Comparison of ENCODE assay signal across 24 cellular contexts in genomic region chr15:100781061-100781960, GRCh38.
DNase-seq lines count a peak whose midpoint lies in the region; ATAC-seq and TF ChIP-seq lines count a peak whose summit lies in the region.
"Had no signal": no experiment of that assay in that cellular context is flagged by ENCODE, and none has a peak within 500 bp of the region (broad histone marks: within the 10 kb centered on the region; RNA-seq: fewer than 3 reads in every experiment).

No MANE protein-coding gene starts in this region.

- H3K4me1 Mint-ChIP-seq in activated CD4-positive, alpha-beta T cell treated with anti-CD3 and anti-CD28 coated beads, Interleukin-2, amount 10 ng/mL, durations not matched to agents 24 days and 14 days: no peaks in the 10 kb centered on the region
- H3K4me1 Mint-ChIP-seq in activated CD4-positive, alpha-beta T cell treated with anti-CD3 and anti-CD28 coated beads for 36 hours: no peaks in the 10 kb centered on the region
- no peaks in the 10 kb centered on the region for H3K4me1 Mint-ChIP-seq in progenitor cell of endocrine pancreas (ENCODE audit: low read depth)

- H3K9me2 ChIP-seq in HCT116 (ENCODE audit: insufficient read depth) (no peaks in the 10 kb centered on the region), Karpas-422 (replicated peaks; ENCODE audit: insufficient read depth, low read length) (no peaks in the 10 kb centered on the region)

- H2AFZ ChIP-seq in HCT116 (ENCODE audit: low read depth, low read length, poor library complexity, severe bottlenecking) (no peak overlapping the region), Karpas-422 (ENCODE audit: low read length) (no peak overlapping the region)

- H3K9me3 ChIP-seq in HCT116 (ENCODE audit: control insufficient read depth in 1 of 2, insufficient read depth in 1 of 2, low read depth in 1 of 2, low read length in 2 of 2): no peaks in the 10 kb centered on the region
- H3K9me3 ChIP-seq in Karpas-422 (ENCODE audit: low read length): no peaks in the 10 kb centered on the region
- H3K9me3 ChIP-seq: BLaER1, gastroesophageal sphincter, left lung, ovary had no signal

- no peaks in the 10 kb centered on the region for H3K27me3 Mint-ChIP-seq in activated CD4-positive, alpha-beta T cell treated with anti-CD3 and anti-CD28 coated beads, Interleukin-2, amount 10 ng/mL, durations not matched to agents 24 days and 14 days
- H3K27me3 Mint-ChIP-seq in activated CD4-positive, alpha-beta T cell treated with anti-CD3 and anti-CD28 coated beads for 36 hours: peaks cover 3% of the 10 kb centered on the region
- H3K27me3 Mint-ChIP-seq in progenitor cell of endocrine pancreas: peaks cover 14% of the 10 kb centered on the region

- POLR2A ChIA-PET in activated CD4-positive, alpha-beta T cell treated with anti-CD3 and anti-CD28 coated beads for 36 hours (lab: Charles Lee): no interaction called here
- POLR2A ChIA-PET in HCT116 (lab: Charles Lee): no interaction called here

- RAD21 ChIA-PET in HCT116 (lab: Charles Lee; ENCODE audit: low non-redundant PET in 1 of 2, low total read pairs in 2 of 2, uncharacterized antibody in 2 of 2, unreplicated experiment in 2 of 2): no interaction called here

- no peak for TF ChIP-seq RAD21 in HCT116 (IDR thresholded peaks at IDR 0.05; ENCODE audit: low read depth)

- peak; percentile 43 for DNase-seq in activated CD4-positive, alpha-beta T cell treated with anti-CD3 and anti-CD28 coated beads, Interleukin-2, amount 10 ng/mL, durations not matched to agents 24 days and 14 days
- no peak for DNase-seq in activated CD4-positive, alpha-beta T cell treated with anti-CD3 and anti-CD28 coated beads for 36 hours
- DNase-seq in HCT116 (ENCODE audit: low read depth, low spot score) (no peak), coronary artery (ENCODE audit: low spot score) (peak; percentile 60), progenitor cell of endocrine pancreas (ENCODE audit: low spot score, unreplicated experiment) (peak; percentile 5), SIG-M5 (lab: John Stamatoyannopoulos, UW) (no peak), NCI-H2227 (lab: John Stamatoyannopoulos, UW; ENCODE audit: unreplicated experiment) (no peak), Karpas-422 (no peak)
- DNase-seq: activated CD4-positive, CD25-positive, alpha-beta regulatory T cell treated with anti-CD3 and anti-CD28 coated beads, Interleukin-2, amount 50 U/mL, for 72 hours; activated T-cell treated with anti-CD3 and anti-CD28 coated beads, Interleukin-2, amount 50 U/mL, for 1 hour; Calu3; dermis blood vessel endothelial cell; Kasumi-1; NCI-H1105; NCI-H2107; NCI-H524 treated with DMSO at 0.1 percent for 48 hours; stimulated activated CD4-positive, alpha-beta T cell treated with anti-CD3 and anti-CD28 coated beads, Interleukin-4, amount 100 ng/mL, for 4 hours had no signal

- H3K27me3 ChIP-seq in HCT116 (ENCODE audit: insufficient read depth, low read length) (no peaks in the 10 kb centered on the region), Karpas-422 (ENCODE audit: low read length) (no peaks in the 10 kb centered on the region)
- H3K27me3 ChIP-seq: BLaER1, ovary had no signal

- no peak overlapping the region for H3K27ac ChIP-seq in HCT116 (ENCODE audit: low read depth, low read length)
- no peak overlapping the region for H3K27ac ChIP-seq in coronary artery
- no peak overlapping the region for H3K27ac ChIP-seq in Karpas-422 (ENCODE audit: low read length)
- H3K27ac ChIP-seq: 22Rv1, BLaER1, gastroesophageal sphincter, left lung, ovary had no signal

- H3K4me1 ChIP-seq in HCT116 (ENCODE audit: control insufficient read depth in 1 of 2, insufficient read depth in 2 of 2, low read length in 2 of 2) (peaks cover 0 to 35% of the 10 kb centered on the region in 2 experiments; a peak in 2 of 4 replicates), Karpas-422 (ENCODE audit: low read length) (no peaks in the 10 kb centered on the region)
- H3K4me1 ChIP-seq: gastroesophageal sphincter, left lung had no signal

- no peaks in the 10 kb centered on the region for H4K20me1 ChIP-seq in HCT116 (ENCODE audit: insufficient read depth)
- no peaks in the 10 kb centered on the region for H4K20me1 ChIP-seq in Karpas-422 (ENCODE audit: insufficient read depth, low read depth, low read length)
- H4K20me1 ChIP-seq: BLaER1 had no signal

- no peak for ATAC-seq in activated CD4-positive, alpha-beta T cell treated with anti-CD3 and anti-CD28 coated beads for 36 hours
- ATAC-seq in HCT116: peak; percentile 21; the same call in 1 of the 2 replicates
- ATAC-seq: activated naive CD4-positive, alpha-beta T cell treated with anti-CD3 and anti-CD28 coated beads, Interleukin-2, amount 50 U/mL, for 72 hours; gastroesophageal sphincter; GM12878; left lung had no signal

- no peak for TF ChIP-seq POLR2A in HCT116 (IDR thresholded peaks at IDR 0.05; ENCODE audit: borderline replicate concordance, extremely low read depth, insufficient read depth, insufficient read length)

- H3K27ac Mint-ChIP-seq in activated CD4-positive, alpha-beta T cell treated with anti-CD3 and anti-CD28 coated beads, Interleukin-2, amount 10 ng/mL, durations not matched to agents 24 days and 14 days: no peak overlapping the region
- no peak overlapping the region for H3K27ac Mint-ChIP-seq in activated CD4-positive, alpha-beta T cell treated with anti-CD3 and anti-CD28 coated beads for 36 hours
- no peak overlapping the region for H3K27ac Mint-ChIP-seq in progenitor cell of endocrine pancreas
- H3K27ac Mint-ChIP-seq: activated naive CD4-positive, alpha-beta T cell treated with anti-CD3 and anti-CD28 coated beads, Interleukin-2, amount 50 U/mL, for 72 hours had no signal

- intact Hi-C loops in activated CD4-positive, alpha-beta T cell treated with anti-CD3 and anti-CD28 coated beads, Interleukin-2, amount 10 ng/mL, durations not matched to agents 24 days and 14 days (cut with micrococcal nuclease): no loop called here
- intact Hi-C loops in activated CD4-positive, alpha-beta T cell treated with anti-CD3 and anti-CD28 coated beads for 36 hours (cut with DNase I, micrococcal nuclease): no loop called here
- intact Hi-C loops in HCT116 (cut with micrococcal nuclease): no loop called here

- H3K4me3 ChIP-seq in HCT116 (replicated peaks in 1 of 2; ENCODE audit: low read depth in 1 of 2, low read length in 2 of 2): no peak overlapping the region
- H3K4me3 ChIP-seq in coronary artery: no peak overlapping the region
- H3K4me3 ChIP-seq in Karpas-422 (ENCODE audit: low read length): no peak overlapping the region
- H3K4me3 ChIP-seq: BLaER1, gastroesophageal sphincter, GM12878, left lung, ovary had no signal

- no peak overlapping the region for H3K4me3 Mint-ChIP-seq in activated CD4-positive, alpha-beta T cell treated with anti-CD3 and anti-CD28 coated beads, Interleukin-2, amount 10 ng/mL, durations not matched to agents 24 days and 14 days
- H3K4me3 Mint-ChIP-seq in activated CD4-positive, alpha-beta T cell treated with anti-CD3 and anti-CD28 coated beads for 36 hours: no peak overlapping the region
- no peak overlapping the region for H3K4me3 Mint-ChIP-seq in progenitor cell of endocrine pancreas (ENCODE audit: low read depth)

- H3K4me2 ChIP-seq in HCT116 (ENCODE audit: low read length): peak overlapping the region; percentile 30
- H3K4me2 ChIP-seq in Karpas-422 (ENCODE audit: low read depth, low read length, poor library complexity, severe bottlenecking): no peak overlapping the region
- H3K4me2 ChIP-seq: BLaER1 had no signal

- no peaks in the 10 kb centered on the region for H3K36me3 ChIP-seq in HCT116 (ENCODE audit: control insufficient read depth in 1 of 2, insufficient read depth in 2 of 2, low read length in 2 of 2)
- no peaks in the 10 kb centered on the region for H3K36me3 ChIP-seq in Karpas-422 (ENCODE audit: insufficient read depth, low read length)
- H3K36me3 ChIP-seq: BLaER1, gastroesophageal sphincter, left lung, ovary had no signal

- TF ChIP-seq CTCF in HCT116 (IDR thresholded peaks at IDR 0.05 in 2 of 3, conservative IDR thresholded peaks at IDR 0.05 in 1 of 3; ENCODE audit: borderline replicate concordance in 1 of 3, insufficient read depth in 1 of 3, low read depth in 2 of 3, low read length in 2 of 3) (no peak), coronary artery (IDR thresholded peaks at IDR 0.05) (no peak), progenitor cell of endocrine pancreas (IDR thresholded peaks at IDR 0.05; ENCODE audit: unreplicated experiment) (no peak)

- H3K9ac ChIP-seq in HCT116 (ENCODE audit: low read length) (no peak overlapping the region), Karpas-422 (ENCODE audit: low read length) (no peak overlapping the region)
- H3K9ac ChIP-seq: BLaER1 had no signal

- no TSS peak for BruUV-seq in HCT116 (replicated peaks; lab: Mats Ljungman, UMichigan)

- H3K9me3 Mint-ChIP-seq in activated CD4-positive, alpha-beta T cell treated with anti-CD3 and anti-CD28 coated beads, Interleukin-2, amount 10 ng/mL, durations not matched to agents 24 days and 14 days: no peaks in the 10 kb centered on the region
- H3K9me3 Mint-ChIP-seq in activated CD4-positive, alpha-beta T cell treated with anti-CD3 and anti-CD28 coated beads for 36 hours (ENCODE audit: low read depth): no peaks in the 10 kb centered on the region
- no peaks in the 10 kb centered on the region for H3K9me3 Mint-ChIP-seq in progenitor cell of endocrine pancreas (ENCODE audit: low read depth)
- H3K9me3 Mint-ChIP-seq: activated naive CD4-positive, alpha-beta T cell treated with anti-CD3 and anti-CD28 coated beads, Interleukin-2, amount 50 U/mL, for 72 hours had no signal

- CTCF ChIA-PET in activated CD4-positive, alpha-beta T cell treated with anti-CD3 and anti-CD28 coated beads for 36 hours (lab: Charles Lee): no interaction called here
- CTCF ChIA-PET in HCT116 (lab: Charles Lee): no interaction called here

- H3K36me3 Mint-ChIP-seq in activated CD4-positive, alpha-beta T cell treated with anti-CD3 and anti-CD28 coated beads, Interleukin-2, amount 10 ng/mL, durations not matched to agents 24 days and 14 days (ENCODE audit: low read depth): no peaks in the 10 kb centered on the region
- H3K36me3 Mint-ChIP-seq in activated CD4-positive, alpha-beta T cell treated with anti-CD3 and anti-CD28 coated beads for 36 hours (ENCODE audit: low read depth): no peaks in the 10 kb centered on the region
- H3K36me3 Mint-ChIP-seq in progenitor cell of endocrine pancreas (ENCODE audit: insufficient read depth): no peaks in the 10 kb centered on the region
- H3K36me3 Mint-ChIP-seq: activated naive CD4-positive, alpha-beta T cell treated with anti-CD3 and anti-CD28 coated beads, Interleukin-2, amount 50 U/mL, for 72 hours had no signal

- no peaks in the 10 kb centered on the region for H3K79me2 ChIP-seq in HCT116 (ENCODE audit: insufficient read depth, low read length)
- no peaks in the 10 kb centered on the region for H3K79me2 ChIP-seq in Karpas-422 (ENCODE audit: low read length)

TF ChIP-seq in HCT116, 20 proteins besides CTCF, POLR2A, EP300 and RAD21 (continues in another document):
- TF ChIP-seq YY1 (IDR thresholded peaks at IDR 0.05; ENCODE audit: extremely low read depth, insufficient replicate concordance, low read depth, low read length) (no peak), EZH2phosphoT487 (IDR thresholded peaks at IDR 0.05; ENCODE audit: borderline replicate concordance) (no peak), POLR2AphosphoS5 (IDR thresholded peaks at IDR 0.05; ENCODE audit: low read depth, low read length) (no peak)

Comparison
In these comparisons a context has a peak if more than half of its experiments do, and no peak if none do; other contexts are left out.
1. DNase-seq: peak in activated CD4-positive, alpha-beta T cell treated with anti-CD3 and anti-CD28 coated beads, Interleukin-2, amount 10 ng/mL, durations not matched to agents 24 days and 14 days (single experiment), coronary artery (single experiment) and progenitor cell of endocrine pancreas (single experiment); none in activated CD4-positive, alpha-beta T cell treated with anti-CD3 and anti-CD28 coated beads for 36 hours (single experiment), HCT116 (single experiment), SIG-M5 (single experiment), NCI-H2227 (single experiment) and Karpas-422 (single experiment).